1 cellular context compared by ENCODE assay signal in genomic region chr9:2857564-2858198, GRCh38.
TF ChIP-seq lines count a peak whose summit lies in the region.

No MANE protein-coding gene starts in this region.

TF ChIP-seq in GM12878, 131 proteins besides CTCF, POLR2A, EP300 and RAD21 (continued from another document):
- TF ChIP-seq, protein P1, sequence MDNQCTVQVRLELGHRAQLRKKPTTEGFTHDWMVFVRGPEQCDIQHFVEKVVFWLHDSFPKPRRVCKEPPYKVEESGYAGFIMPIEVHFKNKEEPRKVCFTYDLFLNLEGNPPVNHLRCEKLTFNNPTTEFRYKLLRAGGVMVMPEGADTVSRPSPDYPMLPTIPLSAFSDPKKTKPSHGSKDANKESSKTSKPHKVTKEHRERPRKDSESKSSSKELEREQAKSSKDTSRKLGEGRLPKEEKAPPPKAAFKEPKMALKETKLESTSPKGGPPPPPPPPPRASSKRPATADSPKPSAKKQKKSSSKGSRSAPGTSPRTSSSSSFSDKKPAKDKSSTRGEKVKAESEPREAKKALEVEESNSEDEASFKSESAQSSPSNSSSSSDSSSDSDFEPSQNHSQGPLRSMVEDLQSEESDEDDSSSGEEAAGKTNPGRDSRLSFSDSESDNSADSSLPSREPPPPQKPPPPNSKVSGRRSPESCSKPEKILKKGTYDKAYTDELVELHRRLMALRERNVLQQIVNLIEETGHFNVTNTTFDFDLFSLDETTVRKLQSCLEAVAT (IDR thresholded peaks at IDR 0.05) = no peak
- TF ChIP-seq IRF4 (IDR thresholded peaks at IDR 0.05; ENCODE audit: low read depth, low read length) (peak; percentile 88), MXI1 (IDR thresholded peaks at IDR 0.05; ENCODE audit: low read depth, low read length) (no peak), CEBPB (IDR thresholded peaks at IDR 0.05; ENCODE audit: borderline replicate concordance in 1 of 2, low read depth in 2 of 2, low read length in 2 of 2) (no peak), RAD51 (IDR thresholded peaks at IDR 0.05) (no peak), BHLHE40 (IDR thresholded peaks at IDR 0.05; ENCODE audit: borderline replicate concordance in 1 of 2, low read depth in 2 of 2, low read length in 1 of 2) (peak; percentile 16 to 48; a peak in 2 of 4 replicates), USF2 (IDR thresholded peaks at IDR 0.05; ENCODE audit: borderline replicate concordance, low read depth, low read length) (no peak), MTA2 (IDR thresholded peaks at IDR 0.05; ENCODE audit: low read depth) (0 out of 2 replicates have a peak, but pooled peaks have one; percentile 17), SPI1 (IDR thresholded peaks at IDR 0.05; ENCODE audit: borderline replicate concordance, insufficient read depth, low read depth, low read length) (peak; percentile 58; the same call in 1 of the 2 replicates), EZH2 (IDR thresholded peaks at IDR 0.05; ENCODE audit: borderline replicate concordance, control insufficient read depth, low read depth, low read length) (no peak), POLR2AphosphoS2 (IDR thresholded peaks at IDR 0.05; ENCODE audit: low read depth, low read length) (no peak), TCF12 (IDR thresholded peaks at IDR 0.05; ENCODE audit: low read depth, low read length) (no peak), PAX5 (IDR thresholded peaks at IDR 0.05; ENCODE audit: borderline replicate concordance, low read depth, low read length) (no peak), FOXK2 (IDR thresholded peaks at IDR 0.05) (no peak), NFIC (IDR thresholded peaks at IDR 0.05; ENCODE audit: low read depth, low read length) (no peak), ASH2L (IDR thresholded peaks at IDR 0.05; ENCODE audit: borderline replicate concordance, low read depth) (no peak), DPF2 (IDR thresholded peaks at IDR 0.05) (0 out of 2 replicates have a peak, but pooled peaks have one; percentile 44), RCOR1 (conservative IDR thresholded peaks at IDR 0.05; ENCODE audit: low read depth, low read length) (no peak), PML (IDR thresholded peaks at IDR 0.05; ENCODE audit: low read length) (no peak), NR2C2 (IDR thresholded peaks at IDR 0.05; ENCODE audit: borderline replicate concordance, control insufficient read depth, insufficient read length, low read depth) (no peak), SMARCA5 (IDR thresholded peaks at IDR 0.05) (peak; percentile 30; the same call in 1 of the 2 replicates), RFX5 (IDR thresholded peaks at IDR 0.05; ENCODE audit: low read depth, low read length) (no peak), JUNB (IDR thresholded peaks at IDR 0.05) (peak; percentile 78), SMAD5 (IDR thresholded peaks at IDR 0.05; ENCODE audit: low read depth) (no peak)
- TF ChIP-seq, protein P2, sequence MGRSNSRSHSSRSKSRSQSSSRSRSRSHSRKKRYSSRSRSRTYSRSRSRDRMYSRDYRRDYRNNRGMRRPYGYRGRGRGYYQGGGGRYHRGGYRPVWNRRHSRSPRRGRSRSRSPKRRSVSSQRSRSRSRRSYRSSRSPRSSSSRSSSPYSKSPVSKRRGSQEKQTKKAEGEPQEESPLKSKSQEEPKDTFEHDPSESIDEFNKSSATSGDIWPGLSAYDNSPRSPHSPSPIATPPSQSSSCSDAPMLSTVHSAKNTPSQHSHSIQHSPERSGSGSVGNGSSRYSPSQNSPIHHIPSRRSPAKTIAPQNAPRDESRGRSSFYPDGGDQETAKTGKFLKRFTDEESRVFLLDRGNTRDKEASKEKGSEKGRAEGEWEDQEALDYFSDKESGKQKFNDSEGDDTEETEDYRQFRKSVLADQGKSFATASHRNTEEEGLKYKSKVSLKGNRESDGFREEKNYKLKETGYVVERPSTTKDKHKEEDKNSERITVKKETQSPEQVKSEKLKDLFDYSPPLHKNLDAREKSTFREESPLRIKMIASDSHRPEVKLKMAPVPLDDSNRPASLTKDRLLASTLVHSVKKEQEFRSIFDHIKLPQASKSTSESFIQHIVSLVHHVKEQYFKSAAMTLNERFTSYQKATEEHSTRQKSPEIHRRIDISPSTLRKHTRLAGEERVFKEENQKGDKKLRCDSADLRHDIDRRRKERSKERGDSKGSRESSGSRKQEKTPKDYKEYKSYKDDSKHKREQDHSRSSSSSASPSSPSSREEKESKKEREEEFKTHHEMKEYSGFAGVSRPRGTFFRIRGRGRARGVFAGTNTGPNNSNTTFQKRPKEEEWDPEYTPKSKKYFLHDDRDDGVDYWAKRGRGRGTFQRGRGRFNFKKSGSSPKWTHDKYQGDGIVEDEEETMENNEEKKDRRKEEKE (IDR thresholded peaks at IDR 0.05) = no peak
- TF ChIP-seq, protein P3, sequence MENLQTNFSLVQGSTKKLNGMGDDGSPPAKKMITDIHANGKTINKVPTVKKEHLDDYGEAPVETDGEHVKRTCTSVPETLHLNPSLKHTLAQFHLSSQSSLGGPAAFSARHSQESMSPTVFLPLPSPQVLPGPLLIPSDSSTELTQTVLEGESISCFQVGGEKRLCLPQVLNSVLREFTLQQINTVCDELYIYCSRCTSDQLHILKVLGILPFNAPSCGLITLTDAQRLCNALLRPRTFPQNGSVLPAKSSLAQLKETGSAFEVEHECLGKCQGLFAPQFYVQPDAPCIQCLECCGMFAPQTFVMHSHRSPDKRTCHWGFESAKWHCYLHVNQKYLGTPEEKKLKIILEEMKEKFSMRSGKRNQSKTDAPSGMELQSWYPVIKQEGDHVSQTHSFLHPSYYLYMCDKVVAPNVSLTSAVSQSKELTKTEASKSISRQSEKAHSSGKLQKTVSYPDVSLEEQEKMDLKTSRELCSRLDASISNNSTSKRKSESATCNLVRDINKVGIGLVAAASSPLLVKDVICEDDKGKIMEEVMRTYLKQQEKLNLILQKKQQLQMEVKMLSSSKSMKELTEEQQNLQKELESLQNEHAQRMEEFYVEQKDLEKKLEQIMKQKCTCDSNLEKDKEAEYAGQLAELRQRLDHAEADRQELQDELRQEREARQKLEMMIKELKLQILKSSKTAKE (IDR thresholded peaks at IDR 0.05; ENCODE audit: low read depth, poor library complexity, severe bottlenecking) = no peak
- TF ChIP-seq, protein P4, sequence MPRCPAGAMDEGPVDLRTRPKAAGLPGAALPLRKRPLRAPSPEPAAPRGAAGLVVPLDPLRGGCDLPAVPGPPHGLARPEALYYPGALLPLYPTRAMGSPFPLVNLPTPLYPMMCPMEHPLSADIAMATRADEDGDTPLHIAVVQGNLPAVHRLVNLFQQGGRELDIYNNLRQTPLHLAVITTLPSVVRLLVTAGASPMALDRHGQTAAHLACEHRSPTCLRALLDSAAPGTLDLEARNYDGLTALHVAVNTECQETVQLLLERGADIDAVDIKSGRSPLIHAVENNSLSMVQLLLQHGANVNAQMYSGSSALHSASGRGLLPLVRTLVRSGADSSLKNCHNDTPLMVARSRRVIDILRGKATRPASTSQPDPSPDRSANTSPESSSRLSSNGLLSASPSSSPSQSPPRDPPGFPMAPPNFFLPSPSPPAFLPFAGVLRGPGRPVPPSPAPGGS (IDR thresholded peaks at IDR 0.05; ENCODE audit: borderline replicate concordance, insufficient read depth, low read depth, low read length, poor library complexity, severe bottlenecking) = no peak
- TF ChIP-seq, protein P5, sequence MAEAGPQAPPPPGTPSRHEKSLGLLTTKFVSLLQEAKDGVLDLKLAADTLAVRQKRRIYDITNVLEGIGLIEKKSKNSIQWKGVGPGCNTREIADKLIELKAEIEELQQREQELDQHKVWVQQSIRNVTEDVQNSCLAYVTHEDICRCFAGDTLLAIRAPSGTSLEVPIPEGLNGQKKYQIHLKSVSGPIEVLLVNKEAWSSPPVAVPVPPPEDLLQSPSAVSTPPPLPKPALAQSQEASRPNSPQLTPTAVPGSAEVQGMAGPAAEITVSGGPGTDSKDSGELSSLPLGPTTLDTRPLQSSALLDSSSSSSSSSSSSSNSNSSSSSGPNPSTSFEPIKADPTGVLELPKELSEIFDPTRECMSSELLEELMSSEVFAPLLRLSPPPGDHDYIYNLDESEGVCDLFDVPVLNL (IDR thresholded peaks at IDR 0.05; ENCODE audit: low read depth, low read length) = no peak
